ENCODE assay signal across 11 cellular contexts in genomic region chr1:44786841-44787426, GRCh38. TPM values are rescaled to one million over a fixed set of nuclear protein-coding genes. Genes with fewer than 3 reads are reported as not detected.
DNase-seq lines count a peak whose midpoint lies in the region; ATAC-seq and TF ChIP-seq lines count a peak whose summit lies in the region.
"Had no signal": no experiment of that assay in that cellular context is flagged by ENCODE, and none has a peak within 500 bp of the region (broad histone marks: within the 10 kb centered on the region; RNA-seq: fewer than 3 reads in every experiment).

No MANE protein-coding gene starts in this region.

- peak overlapping the region; percentile 51 for H3K4me2 ChIP-seq in H9 (ENCODE audit: insufficient read depth, insufficient read length, low read length)

- H3K27me3 Mint-ChIP-seq in H9 (ENCODE audit: low read depth) = peaks cover 12% of the 10 kb centered on the region
- H3K27me3 Mint-ChIP-seq in T-helper 17 cell = no peaks in the 10 kb centered on the region
- H3K27me3 Mint-ChIP-seq in glutamatergic neuron (ENCODE audit: unreplicated experiment) = peaks cover 6% of the 10 kb centered on the region

- no CpG with 5 or more reads among the region's 9 CpGs for WGBS in H9 (ENCODE audit: extremely low coverage, insufficient read length, low lambda C conversion rate)

- ATAC-seq in T-helper 17 cell (no peak), HG03135 (IDR thresholded peaks at IDR 0.05; ENCODE audit: unreplicated experiment) (no peak), HG02938 (IDR thresholded peaks at IDR 0.05; ENCODE audit: unreplicated experiment) (no peak), omental fat pad (ENCODE audit: low FRiP score) (no peak)
- ATAC-seq in stimulated activated effector memory CD8-positive, alpha-beta T cell treated with anti-CD3 and anti-CD28 coated beads, Interleukin-12 subunit alpha, Interleukin-12 subunit beta, amount 100 ng/mL, for 72 hours = no peak

- H3K4me1 ChIP-seq in H9 (ENCODE audit: insufficient read depth, low read length) = no peaks in the 10 kb centered on the region

- H3K79me1 ChIP-seq in H9 (ENCODE audit: insufficient read depth, low read depth, low read length, poor library complexity, severe bottlenecking) = no peaks in the 10 kb centered on the region

- no peak overlapping the region for H2BK20ac ChIP-seq in H9 (ENCODE audit: low read depth, low read length, poor library complexity, severe bottlenecking)

- no peak overlapping the region for H2BK120ac ChIP-seq in H9 (ENCODE audit: low read depth, low read length, poor library complexity, severe bottlenecking)

- no peak overlapping the region for H3K9ac ChIP-seq in H9 (ENCODE audit: extremely low read depth, insufficient read length, low read length)

- H3K18ac ChIP-seq in H9 (ENCODE audit: insufficient read length, low read depth, low read length) = peak overlapping the region; percentile 1

- H2BK5ac ChIP-seq in H9 (ENCODE audit: insufficient read length, low read length) = no peak overlapping the region

- H3K14ac ChIP-seq in H9 (ENCODE audit: insufficient read depth, low read length) = peak overlapping the region; percentile 59

- H3K79me2 ChIP-seq in H9 (ENCODE audit: insufficient read depth, low read length) = no peaks in the 10 kb centered on the region

- no peaks in the 10 kb centered on the region for H3K9me3 ChIP-seq in H9 (ENCODE audit: control insufficient read depth, low read depth, low read length)
- H3K9me3 ChIP-seq in T-helper 17 cell (ENCODE audit: control insufficient read depth, low read length, poor library complexity, severe bottlenecking) = no peaks in the 10 kb centered on the region
- H3K9me3 ChIP-seq: neutrophil had no signal

- no peak for TF ChIP-seq CTCF in H9 (conservative IDR thresholded peaks at IDR 0.05)
- TF ChIP-seq CTCF in glutamatergic neuron (IDR thresholded peaks at IDR 0.05; ENCODE audit: partially characterized antibody, unreplicated experiment) = no peak
- no peak for TF ChIP-seq CTCF in omental fat pad (IDR thresholded peaks at IDR 0.05)

- H3K27ac ChIP-seq in H9 (ENCODE audit: insufficient read length, low read depth, low read length) = no peak overlapping the region

- no peak overlapping the region for H2AK5ac ChIP-seq in H9 (ENCODE audit: insufficient read length, low read length)

- peak overlapping the region; percentile 56 to 76 for H3K4me3 Mint-ChIP-seq in H9
- H3K4me3 Mint-ChIP-seq in T-helper 17 cell = peak overlapping the region; percentile 83
- peak overlapping the region; percentile 63 for H3K4me3 Mint-ChIP-seq in glutamatergic neuron (ENCODE audit: unreplicated experiment)
- H3K4me3 Mint-ChIP-seq in stimulated activated effector memory CD8-positive, alpha-beta T cell treated with anti-CD3 and anti-CD28 coated beads, Interleukin-12 subunit alpha, Interleukin-12 subunit beta, amount 100 ng/mL, for 72 hours = peak overlapping the region; percentile 69

- H2BK15ac ChIP-seq in H9 (ENCODE audit: low read depth, low read length) = no peak overlapping the region

- H3T11ph ChIP-seq in H9 (ENCODE audit: low read length) = no peak overlapping the region

- H4K8ac ChIP-seq in H9 (replicated peaks; ENCODE audit: insufficient read length, low read depth, low read length) = no peak overlapping the region

- no peak overlapping the region for H2AFZ ChIP-seq in H9 (ENCODE audit: low read length)

- DNase-seq in H9 (no peak), T-helper 17 cell (no peak), glutamatergic neuron (no peak), NCI-H187 (lab: John Stamatoyannopoulos, UW) (no peak), omental fat pad (ENCODE audit: low spot score) (no peak)
- DNase-seq in stimulated activated effector memory CD8-positive, alpha-beta T cell treated with anti-CD3 and anti-CD28 coated beads, Interleukin-12 subunit alpha, Interleukin-12 subunit beta, amount 100 ng/mL, for 72 hours (ENCODE audit: low spot score in 2 of 2) = no peak
- DNase-seq: NCI-H2171 treated with DMSO at 0.1 percent for 48 hours had no signal

- H3K27ac Mint-ChIP-seq in H9 = no peak overlapping the region; a peak in 1 of 7 replicates
- no peak overlapping the region for H3K27ac Mint-ChIP-seq in T-helper 17 cell
- H3K27ac Mint-ChIP-seq in glutamatergic neuron (ENCODE audit: unreplicated experiment) = no peak overlapping the region
- peak overlapping the region; percentile 93 for H3K27ac Mint-ChIP-seq in stimulated activated effector memory CD8-positive, alpha-beta T cell treated with anti-CD3 and anti-CD28 coated beads, Interleukin-12 subunit alpha, Interleukin-12 subunit beta, amount 100 ng/mL, for 72 hours

- H3K23ac ChIP-seq in H9 (ENCODE audit: insufficient read length, low read depth, low read length) = no peak overlapping the region

- no peaks in the 10 kb centered on the region for H3K27me3 ChIP-seq in H9 (ENCODE audit: insufficient read depth, low read length)

- no peak overlapping the region for H4K91ac ChIP-seq in H9 (ENCODE audit: insufficient read length, low read depth, low read length)

- H3K4me1 Mint-ChIP-seq in H9 = peaks cover 29 to 39% of the 10 kb centered on the region in 2 experiments
- H3K4me1 Mint-ChIP-seq in T-helper 17 cell = peaks cover 24% of the 10 kb centered on the region
- peaks cover 13% of the 10 kb centered on the region for H3K4me1 Mint-ChIP-seq in glutamatergic neuron (ENCODE audit: low read depth, unreplicated experiment)
- peaks cover 34% of the 10 kb centered on the region for H3K4me1 Mint-ChIP-seq in stimulated activated effector memory CD8-positive, alpha-beta T cell treated with anti-CD3 and anti-CD28 coated beads, Interleukin-12 subunit alpha, Interleukin-12 subunit beta, amount 100 ng/mL, for 72 hours

- H3K36me3 Mint-ChIP-seq in H9 (ENCODE audit: insufficient read depth in 1 of 3, low read depth in 3 of 3) = peaks cover 0 to 6% (median 0%) of the 10 kb centered on the region in 3 experiments; a peak in 3 of 7 replicates
- no peaks in the 10 kb centered on the region for H3K36me3 Mint-ChIP-seq in T-helper 17 cell (ENCODE audit: low read depth)
- H3K36me3 Mint-ChIP-seq in glutamatergic neuron (ENCODE audit: unreplicated experiment) = no peaks in the 10 kb centered on the region
- peaks cover 21% of the 10 kb centered on the region for H3K36me3 Mint-ChIP-seq in stimulated activated effector memory CD8-positive, alpha-beta T cell treated with anti-CD3 and anti-CD28 coated beads, Interleukin-12 subunit alpha, Interleukin-12 subunit beta, amount 100 ng/mL, for 72 hours

- no peak overlapping the region for H3K4ac ChIP-seq in H9 (ENCODE audit: low read depth, low read length)

- H4K5ac ChIP-seq in H9 (ENCODE audit: insufficient read length, low read depth, low read length) = no peak overlapping the region

- H3K56ac ChIP-seq in H9 (ENCODE audit: insufficient read length, low read depth, low read length) = no peak overlapping the region

- H3K9me3 Mint-ChIP-seq in H9 (no peaks in the 10 kb centered on the region; a peak in 1 of 5 replicates), glutamatergic neuron (ENCODE audit: unreplicated experiment) (peaks cover 7% of the 10 kb centered on the region)
- H3K9me3 Mint-ChIP-seq in stimulated activated effector memory CD8-positive, alpha-beta T cell treated with anti-CD3 and anti-CD28 coated beads, Interleukin-12 subunit alpha, Interleukin-12 subunit beta, amount 100 ng/mL, for 72 hours = no peaks in the 10 kb centered on the region

- H3K23me2 ChIP-seq in H9 (ENCODE audit: insufficient read length, low read depth, low read length, poor library complexity, severe bottlenecking) = peaks cover 9% of the 10 kb centered on the region

- no peaks in the 10 kb centered on the region for H4K20me1 ChIP-seq in H9 (ENCODE audit: control insufficient read depth, insufficient read depth, insufficient read length)

- H2BK12ac ChIP-seq in H9 (ENCODE audit: insufficient read length, low read depth, low read length) = no peak overlapping the region

RNA-seq across cellular contexts. Expression of gene BEST4, which starts 1.0 kb away (rescaled TPM):
- total RNA-seq in H9 (2021) (1.1 and 1.3 TPM in 2 replicates), T-helper 17 cell (1 to 10 TPM; 1.1 to 1.4 TPM), glutamatergic neuron (ENCODE audit: unreplicated experiment) (0.88 TPM), omental fat pad (under 1 TPM in 1 of 4 donors, not detected in 3; 0.24 TPM)
- total RNA-seq: fibroblast of villous mesenchyme had no signal

RNA-seq across cellular contexts. Expression of gene RPS8, which starts 11.6 kb away (rescaled TPM):
- total RNA-seq in H9 (2021) (2,591 and 2,595 TPM in 2 replicates), T-helper 17 cell (1,000 to 10,000 TPM; 2,841 to 3,014 TPM), glutamatergic neuron (ENCODE audit: unreplicated experiment) (988 TPM), omental fat pad (1,000 to 10,000 TPM; 1,945 to 2,684 (median 2,276) TPM)

RNA-seq across cellular contexts. Expression of gene PLK3, which starts 13.2 kb away (rescaled TPM):
- total RNA-seq in H9 (2021) (14.7 and 15.9 TPM in 2 replicates), T-helper 17 cell (100 to 1,000 TPM; 389 to 523 TPM), glutamatergic neuron (ENCODE audit: unreplicated experiment) (89.3 TPM), omental fat pad (100 to 1,000 TPM in 1 of 4 donors, 10 to 100 TPM in 3; 27.6 to 156 (median 73.9) TPM)

RNA-seq across cellular contexts. Expression of gene DYNLT4, which starts 20.2 kb away (rescaled TPM):
- total RNA-seq in H9 (2021) = not detected in 2 replicates
- 1 to 10 TPM; 5.5 to 6.2 TPM for total RNA-seq in T-helper 17 cell
- not detected for total RNA-seq in glutamatergic neuron (ENCODE audit: unreplicated experiment)
- total RNA-seq in omental fat pad = 1 to 10 TPM in 1 of 4 donors, under 1 TPM in 1, not detected in 2; 0.65 to 6.3 TPM
- total RNA-seq: fibroblast of villous mesenchyme had no signal

RNA-seq across cellular contexts. Expression of gene BTBD19, which starts 21.4 kb away (rescaled TPM):
- 1.4 and 1.9 TPM in 2 replicates for total RNA-seq in H9 (2021)
- total RNA-seq in T-helper 17 cell = 10 to 100 TPM; 43.1 to 56.6 TPM
- 5.9 TPM for total RNA-seq in glutamatergic neuron (ENCODE audit: unreplicated experiment)
- 10 to 100 TPM in 2 of 4 donors, 1 to 10 TPM in 2; 7.5 to 29.8 (median 12.2) TPM for total RNA-seq in omental fat pad
